In genomic region chr14:75139185-75139584, GRCh38 we compare ENCODE assay signal across 1 cellular context.
TF ChIP-seq lines count a peak whose summit lies in the region.

No MANE protein-coding gene starts in this region.

TF ChIP-seq in A549, 52 proteins besides CTCF, POLR2A, EP300 and RAD21:
- TF ChIP-seq BCL3 (IDR thresholded peaks at IDR 0.05) (no peak), RARB (CRISPR knock-in tag; IDR thresholded peaks at IDR 0.05) (no peak), JUNB (IDR thresholded peaks at IDR 0.05) (no peak), JUN (IDR thresholded peaks at IDR 0.05) (no peak), PHF8 (IDR thresholded peaks at IDR 0.05; ENCODE audit: borderline replicate concordance, low read depth) (no peak)
